Comparison of ENCODE assay signal across 16 cellular contexts in genomic region chr5:121424976-121425375, GRCh38.
"Had no signal": no experiment of that assay in that cellular context is flagged by ENCODE, and none has a peak within 500 bp of the region (broad histone marks: within the 10 kb centered on the region; RNA-seq: fewer than 3 reads in every experiment).

No MANE protein-coding gene starts in this region.

- H3K4me1 ChIP-seq: gastrocnemius medialis, left lung, lower lobe of right lung, right atrium auricular region, sigmoid colon, upper lobe of left lung, uterus had no signal

- H3K27me3 Mint-ChIP-seq: memory B cell; naive thymus-derived CD4-positive, alpha-beta T cell had no signal

- H3K27ac ChIP-seq: gastrocnemius medialis, left lung, lower lobe of right lung, right atrium auricular region, sigmoid colon, skin epidermis, upper lobe of left lung, uterus had no signal

- H3K27ac Mint-ChIP-seq: memory B cell; naive thymus-derived CD4-positive, alpha-beta T cell had no signal

- H3K4me1 Mint-ChIP-seq: memory B cell; naive thymus-derived CD4-positive, alpha-beta T cell had no signal

- H3K9me3 ChIP-seq: gastrocnemius medialis, lower lobe of right lung, right atrium auricular region, sigmoid colon, upper lobe of left lung, uterus had no signal

- DNase-seq: dermis blood vessel endothelial cell; erythroblast; gastrocnemius medialis; left lung; lower lobe of right lung; midbrain; naive thymus-derived CD4-positive, alpha-beta T cell; posterior cingulate gyrus; sigmoid colon; stimulated activated CD4-positive, alpha-beta T cell treated with anti-CD3 and anti-CD28 coated beads, Interleukin-12 subunit alpha, Interleukin-12 subunit beta, amount 100 ng/mL, for 4 hours; stimulated activated naive CD4-positive, alpha-beta T cell treated with Interleukin-2 at 50 U/mL for 16 hours; upper lobe of left lung; uterus had no signal

- H3K36me3 Mint-ChIP-seq: memory B cell; naive thymus-derived CD4-positive, alpha-beta T cell had no signal

- H3K27me3 ChIP-seq: gastrocnemius medialis, left lung, right atrium auricular region, sigmoid colon, upper lobe of left lung, uterus had no signal

- ATAC-seq: gastrocnemius medialis; left lung; lower lobe of right lung; naive thymus-derived CD4-positive, alpha-beta T cell had no signal

- H3K4me3 Mint-ChIP-seq: memory B cell; naive thymus-derived CD4-positive, alpha-beta T cell had no signal

- H3K9me3 Mint-ChIP-seq: memory B cell had no signal

- H3K36me3 ChIP-seq: gastrocnemius medialis, left lung, lower lobe of right lung, right atrium auricular region, sigmoid colon, upper lobe of left lung, uterus had no signal

- H3K4me3 ChIP-seq: gastrocnemius medialis, left lung, lower lobe of right lung, right atrium auricular region, sigmoid colon, skin epidermis, upper lobe of left lung, uterus had no signal
